25 cellular contexts compared by ENCODE assay signal in genomic region chr14:87810711-87811110, GRCh38.
A peak's percentile ranks its signal among the peaks of the same experiment; 100 is the strongest.
DNase-seq lines count a peak whose midpoint lies in the region; ATAC-seq, FAIRE-seq and TF ChIP-seq lines count a peak whose summit lies in the region.
"Had no signal": no experiment of that assay in that cellular context is flagged by ENCODE, and none has a peak within 500 bp of the region (broad histone marks: within the 10 kb centered on the region; RNA-seq: fewer than 3 reads in every experiment).

No MANE protein-coding gene starts in this region.

- no peak overlapping the region for H3K4me3 ChIP-seq in A549
- H3K4me3 ChIP-seq: body of pancreas, gastrocnemius medialis, Peyer's patch, vagina had no signal

- H3K4me2 ChIP-seq in A549 = no peak overlapping the region

- no peak for TF ChIP-seq CTCF in A549 (IDR thresholded peaks at IDR 0.05)

- TF ChIP-seq POLR2A in A549 (IDR thresholded peaks at IDR 0.05; ENCODE audit: low read length) = no peak

- no peak overlapping the region for H3K27ac ChIP-seq in A549
- H3K27ac ChIP-seq: body of pancreas, gastrocnemius medialis, Peyer's patch, vagina had no signal

- H3K4me1 Mint-ChIP-seq in stimulated activated effector memory CD8-positive, alpha-beta T cell treated with anti-CD3 and anti-CD28 coated beads, Interleukin-12 subunit alpha, Interleukin-12 subunit beta, amount 100 ng/mL, for 72 hours = no peaks in the 10 kb centered on the region
- H3K4me1 Mint-ChIP-seq: IgD-negative memory B cell had no signal

- H3K36me3 Mint-ChIP-seq in stimulated activated effector memory CD8-positive, alpha-beta T cell treated with anti-CD3 and anti-CD28 coated beads, Interleukin-12 subunit alpha, Interleukin-12 subunit beta, amount 100 ng/mL, for 72 hours = no peaks in the 10 kb centered on the region
- H3K36me3 Mint-ChIP-seq: IgD-negative memory B cell, mesothelial cell of epicardium had no signal

- FAIRE-seq in A549 (lab: Jason Lieb, UNC) = no peak
- peak; percentile 95 for FAIRE-seq in endometrium (lab: Jason Lieb, UNC)
- FAIRE-seq: endothelial cell of umbilical vein, kidney, small intestine had no signal

- H3K27ac Mint-ChIP-seq in stimulated activated effector memory CD8-positive, alpha-beta T cell treated with anti-CD3 and anti-CD28 coated beads, Interleukin-12 subunit alpha, Interleukin-12 subunit beta, amount 100 ng/mL, for 72 hours = no peak overlapping the region
- H3K27ac Mint-ChIP-seq: IgD-negative memory B cell, mesothelial cell of epicardium had no signal

- DNase-seq in A549 (ENCODE audit: low read depth in 1 of 2, low spot score in 1 of 2) (peak in 1 of 2 experiments; percentile 21), Daoy (ENCODE audit: low read depth) (peak; percentile 5), OCI-M1 (lab: John Stamatoyannopoulos, UW) (peak; percentile 21), NCI-H1092 (lab: John Stamatoyannopoulos, UW) (no peak), NCI-H1105 treated with DMSO at 0.1 percent for 48 hours (lab: John Stamatoyannopoulos, UW) (no peak)
- no peak for DNase-seq in stimulated activated effector memory CD8-positive, alpha-beta T cell treated with anti-CD3 and anti-CD28 coated beads, Interleukin-12 subunit alpha, Interleukin-12 subunit beta, amount 100 ng/mL, for 72 hours (ENCODE audit: low spot score in 2 of 2)
- DNase-seq: activated CD4-positive, alpha-beta T cell treated with anti-CD3 and anti-CD28 coated beads, Interleukin-2, amount 50 U/mL, for 48 hours; activated CD8-positive, alpha-beta memory T cell treated with anti-CD3 and anti-CD28 coated beads, Interleukin-2, amount 50 U/mL, for 4 hours; activated naive CD4-positive, alpha-beta T cell treated with Interleukin-2 at 50 U/mL for 16 hours; DMS79 treated with DMSO at 0.1 percent for 48 hours; gastrocnemius medialis; kidney; left ventricle myocardium superior; NCI-H1930; NCI-H524; Peyer's patch; small intestine; stimulated activated naive CD8-positive, alpha-beta T cell treated with anti-CD3 and anti-CD28 coated beads, Interleukin-15, Interleukin-2, amounts not matched to agents 100 U/mL and 50 U/mL, for 24 hours; T-helper 1 cell had no signal

- ATAC-seq in A549 = no peak
- no peak for ATAC-seq in stimulated activated effector memory CD8-positive, alpha-beta T cell treated with anti-CD3 and anti-CD28 coated beads, Interleukin-12 subunit alpha, Interleukin-12 subunit beta, amount 100 ng/mL, for 72 hours
- ATAC-seq: body of pancreas; gastrocnemius medialis; left ventricle myocardium superior; stimulated activated naive CD8-positive, alpha-beta T cell treated with anti-CD3 and anti-CD28 coated beads, Interleukin-15, Interleukin-2, amounts not matched to agents 100 U/mL and 50 U/mL, for 24 hours had no signal

- H3K9me3 ChIP-seq in A549 = no peaks in the 10 kb centered on the region
- H3K9me3 ChIP-seq: body of pancreas, gastrocnemius medialis, Peyer's patch, vagina had no signal

- no peaks in the 10 kb centered on the region for H3K4me1 ChIP-seq in A549
- H3K4me1 ChIP-seq: gastrocnemius medialis, Peyer's patch, vagina had no signal

- 20% methylated on average over 6 of the region's 6 CpGs for WGBS in A549 (ENCODE audit: missing lambda C conversion rate)

- no peaks in the 10 kb centered on the region for H3K9me3 Mint-ChIP-seq in stimulated activated effector memory CD8-positive, alpha-beta T cell treated with anti-CD3 and anti-CD28 coated beads, Interleukin-12 subunit alpha, Interleukin-12 subunit beta, amount 100 ng/mL, for 72 hours
- H3K9me3 Mint-ChIP-seq: IgD-negative memory B cell had no signal

- TF ChIP-seq RAD21 in A549 (conservative IDR thresholded peaks at IDR 0.05 in 1 of 2, IDR thresholded peaks at IDR 0.05 in 1 of 2) = no peak

- CTCF ChIA-PET in A549 (lab: Yijun Ruan, JAX) = no interaction called here

- POLR2A ChIA-PET in A549 (lab: Yijun Ruan, JAX) = no interaction called here

- no peak overlapping the region for H3K4me3 Mint-ChIP-seq in stimulated activated effector memory CD8-positive, alpha-beta T cell treated with anti-CD3 and anti-CD28 coated beads, Interleukin-12 subunit alpha, Interleukin-12 subunit beta, amount 100 ng/mL, for 72 hours
- H3K4me3 Mint-ChIP-seq: IgD-negative memory B cell, mesothelial cell of epicardium had no signal

- no peak for TF ChIP-seq EP300 in A549 (IDR thresholded peaks at IDR 0.05)

TF ChIP-seq in A549, 52 proteins besides CTCF, POLR2A, EP300 and RAD21:
- TF ChIP-seq CEBPB (IDR thresholded peaks at IDR 0.05) (no peak), USF2 (IDR thresholded peaks at IDR 0.05) (peak; percentile 46; the same call in 1 of the 2 replicates), SMC3 (IDR thresholded peaks at IDR 0.05) (no peak), CHD2 (IDR thresholded peaks at IDR 0.05; ENCODE audit: low read length, partially characterized antibody) (no peak), RFX5 (IDR thresholded peaks at IDR 0.05) (no peak), RNF2 (IDR thresholded peaks at IDR 0.05; ENCODE audit: borderline replicate concordance, low read depth) (no peak)

Comparison
In these comparisons a context has a peak if more than half of its experiments do, and no peak if none do; other contexts are left out.
1. DNase-seq: peak in Daoy (single experiment) and OCI-M1 (single experiment); none in NCI-H1092 (single experiment), stimulated activated effector memory CD8-positive, alpha-beta T cell treated with anti-CD3 and anti-CD28 coated beads, Interleukin-12 subunit alpha, Interleukin-12 subunit beta, amount 100 ng/mL, for 72 hours (0 of 2) and NCI-H1105 treated with DMSO at 0.1 percent for 48 hours (single experiment).